8 cellular contexts compared by ENCODE assay signal in genomic region chr2:88590998-88591613, GRCh38. TPM values are rescaled to one million over a fixed set of nuclear protein-coding genes. Genes with fewer than 3 reads are reported as not detected.
DNase-seq lines count a peak whose midpoint lies in the region; ATAC-seq and TF ChIP-seq lines count a peak whose summit lies in the region.

No MANE protein-coding gene starts in this region.

- TF ChIP-seq CTCF in parathyroid adenoma (IDR thresholded peaks at IDR 0.05): peak; percentile 79

- no peak overlapping the region for H2AFZ ChIP-seq in parathyroid adenoma

- H3K4me3 Mint-ChIP-seq in CD4-positive, CD25-positive, alpha-beta regulatory T cell: no peak overlapping the region
- H3K4me3 Mint-ChIP-seq in activated T-helper 1 cell treated with anti-CD3 and anti-CD28 coated beads, Interleukin-12 subunit alpha, Interleukin-12 subunit beta, Interleukin-2, Interleukin-4 antibody, amounts not matched to agents 30 ng/mL and 10 ng/mL and 1 ng/mL, durations not matched to agents 14 hours and 24 hours and 36 hours: no peak overlapping the region

- peaks cover 52% of the 10 kb centered on the region for H3K36me3 ChIP-seq in CD4-positive, CD25-positive, alpha-beta regulatory T cell (ENCODE audit: control insufficient read depth, insufficient read depth, low read length)
- no peaks in the 10 kb centered on the region for H3K36me3 ChIP-seq in parathyroid adenoma (ENCODE audit: control insufficient read depth, insufficient read depth, low read length)

- no peak overlapping the region for H3K9ac ChIP-seq in parathyroid adenoma

- peak; percentile 74 to 78 for ATAC-seq in CD4-positive, CD25-positive, alpha-beta regulatory T cell (ENCODE audit: low read depth in 2 of 2)
- peak; percentile 74 for ATAC-seq in GM18868 (IDR thresholded peaks at IDR 0.05; ENCODE audit: unreplicated experiment)
- peak; percentile 87 for ATAC-seq in HG03342 (IDR thresholded peaks at IDR 0.05; ENCODE audit: unreplicated experiment)

- no peak overlapping the region for H3K4me2 ChIP-seq in parathyroid adenoma (ENCODE audit: low read length)

- no peaks in the 10 kb centered on the region for H3K9me3 Mint-ChIP-seq in CD4-positive, CD25-positive, alpha-beta regulatory T cell
- no peaks in the 10 kb centered on the region for H3K9me3 Mint-ChIP-seq in activated T-helper 1 cell treated with anti-CD3 and anti-CD28 coated beads, Interleukin-12 subunit alpha, Interleukin-12 subunit beta, Interleukin-2, Interleukin-4 antibody, amounts not matched to agents 30 ng/mL and 10 ng/mL and 1 ng/mL, durations not matched to agents 14 hours and 24 hours and 36 hours

- H3K79me2 ChIP-seq in parathyroid adenoma: no peaks in the 10 kb centered on the region

- H3K4me3 ChIP-seq in CD4-positive, CD25-positive, alpha-beta regulatory T cell (ENCODE audit: low read depth, low read length): no peak overlapping the region
- no peak overlapping the region for H3K4me3 ChIP-seq in parathyroid adenoma (ENCODE audit: low read depth, low read length)

- peak; percentile 6 to 73 (median 46) for DNase-seq in CD4-positive, CD25-positive, alpha-beta regulatory T cell
- peak; percentile 53 for DNase-seq in NCI-H82 treated with DMSO at 0.1 percent for 48 hours (lab: John Stamatoyannopoulos, UW; ENCODE audit: unreplicated experiment)
- peak; percentile 19 for DNase-seq in activated T-helper 1 cell treated with anti-CD3 and anti-CD28 coated beads, Interleukin-12 subunit alpha, Interleukin-12 subunit beta, Interleukin-2, Interleukin-4 antibody, amounts not matched to agents 30 ng/mL and 10 ng/mL and 1 ng/mL, durations not matched to agents 14 hours and 24 hours and 36 hours (ENCODE audit: low spot score)
- DNase-seq in germinal center (ENCODE audit: low spot score): peak; percentile 66
- no peak for DNase-seq in NCI-H128 (lab: John Stamatoyannopoulos, UW; ENCODE audit: unreplicated experiment)

- no peaks in the 10 kb centered on the region for H3K27me3 ChIP-seq in CD4-positive, CD25-positive, alpha-beta regulatory T cell (ENCODE audit: control insufficient read depth, insufficient read depth, low read length)
- no peaks in the 10 kb centered on the region for H3K27me3 ChIP-seq in parathyroid adenoma (ENCODE audit: control insufficient read depth, insufficient read depth, low read length)

- H3K36me3 Mint-ChIP-seq in CD4-positive, CD25-positive, alpha-beta regulatory T cell: peaks cover 30% of the 10 kb centered on the region
- peaks cover 24% of the 10 kb centered on the region for H3K36me3 Mint-ChIP-seq in activated T-helper 1 cell treated with anti-CD3 and anti-CD28 coated beads, Interleukin-12 subunit alpha, Interleukin-12 subunit beta, Interleukin-2, Interleukin-4 antibody, amounts not matched to agents 30 ng/mL and 10 ng/mL and 1 ng/mL, durations not matched to agents 14 hours and 24 hours and 36 hours (ENCODE audit: low read depth)

- no peak overlapping the region for H3K27ac ChIP-seq in CD4-positive, CD25-positive, alpha-beta regulatory T cell (ENCODE audit: insufficient read depth, low read length, poor library complexity, severe bottlenecking)
- H3K27ac ChIP-seq in parathyroid adenoma: no peak overlapping the region

- peaks cover 3 to 21% (median 5%) of the 10 kb centered on the region in 4 donors for H3K4me1 Mint-ChIP-seq in CD4-positive, CD25-positive, alpha-beta regulatory T cell
- H3K4me1 Mint-ChIP-seq in activated T-helper 1 cell treated with anti-CD3 and anti-CD28 coated beads, Interleukin-12 subunit alpha, Interleukin-12 subunit beta, Interleukin-2, Interleukin-4 antibody, amounts not matched to agents 30 ng/mL and 10 ng/mL and 1 ng/mL, durations not matched to agents 14 hours and 24 hours and 36 hours (ENCODE audit: low read depth): no peaks in the 10 kb centered on the region

- intact Hi-C loops in activated T-helper 1 cell treated with anti-CD3 and anti-CD28 coated beads, Interleukin-12 subunit alpha, Interleukin-12 subunit beta, Interleukin-2, Interleukin-4 antibody, amounts not matched to agents 30 ng/mL and 10 ng/mL and 1 ng/mL, durations not matched to agents 14 hours and 24 hours and 36 hours (cut with micrococcal nuclease): loop anchor here (1.0 to 5.0 kb wide), 4 partner anchors 9 to 100 kb away; partner anchors contain the start of genes EIF2AK3 and RPIA

- H3K27me3 Mint-ChIP-seq in CD4-positive, CD25-positive, alpha-beta regulatory T cell: no peaks in the 10 kb centered on the region
- H3K27me3 Mint-ChIP-seq in activated T-helper 1 cell treated with anti-CD3 and anti-CD28 coated beads, Interleukin-12 subunit alpha, Interleukin-12 subunit beta, Interleukin-2, Interleukin-4 antibody, amounts not matched to agents 30 ng/mL and 10 ng/mL and 1 ng/mL, durations not matched to agents 14 hours and 24 hours and 36 hours (ENCODE audit: insufficient read depth): no peaks in the 10 kb centered on the region

- peak overlapping the region in 2 of 3 donors; percentile 42 to 64 for H3K27ac Mint-ChIP-seq in CD4-positive, CD25-positive, alpha-beta regulatory T cell
- no peak overlapping the region for H3K27ac Mint-ChIP-seq in activated T-helper 1 cell treated with anti-CD3 and anti-CD28 coated beads, Interleukin-12 subunit alpha, Interleukin-12 subunit beta, Interleukin-2, Interleukin-4 antibody, amounts not matched to agents 30 ng/mL and 10 ng/mL and 1 ng/mL, durations not matched to agents 14 hours and 24 hours and 36 hours

- no peaks in the 10 kb centered on the region for H3K9me3 ChIP-seq in CD4-positive, CD25-positive, alpha-beta regulatory T cell (ENCODE audit: control insufficient read depth in 2 of 2, low read length in 2 of 2)
- no peaks in the 10 kb centered on the region for H3K9me3 ChIP-seq in parathyroid adenoma (ENCODE audit: control insufficient read depth, low read length)

- H3K4me1 ChIP-seq in CD4-positive, CD25-positive, alpha-beta regulatory T cell (ENCODE audit: control insufficient read depth, insufficient read depth, low read length, poor library complexity, severe bottlenecking): no peaks in the 10 kb centered on the region
- H3K4me1 ChIP-seq in parathyroid adenoma: no peaks in the 10 kb centered on the region

RNA-seq across cellular contexts. Expression of gene EIF2AK3, which starts 36.2 kb away (rescaled TPM):
- total RNA-seq in CD4-positive, CD25-positive, alpha-beta regulatory T cell: 36.9 TPM
- polyA plus RNA-seq in CD4-positive, CD25-positive, alpha-beta regulatory T cell: 1 to 10 TPM; 4.5 to 8.1 (median 6.2) TPM
- 28.7 and 29.6 TPM in 2 replicates for total RNA-seq in activated T-helper 1 cell treated with anti-CD3 and anti-CD28 coated beads, Interleukin-12 subunit alpha, Interleukin-12 subunit beta, Interleukin-2, Interleukin-4 antibody, amounts not matched to agents 30 ng/mL and 10 ng/mL and 1 ng/mL, durations not matched to agents 14 hours and 24 hours and 36 hours
